ENCODE assay signal across 29 cellular contexts in genomic region chr13:109372666-109373065, GRCh38.
"Had no signal": no experiment of that assay in that cellular context is flagged by ENCODE, and none has a peak within 500 bp of the region (broad histone marks: within the 10 kb centered on the region; RNA-seq: fewer than 3 reads in every experiment).

No MANE protein-coding gene starts in this region.

- H3K27me3 Mint-ChIP-seq: stimulated activated naive B cell treated with anti-CD40 and anti-IgM and Interleukin-4, amounts not matched to agents 10 μg/mL and 1 μg/mL and 100 μg/mL, for 72 hours had no signal

- H3K4me3 ChIP-seq: ovary, psoas muscle, right lobe of liver, sigmoid colon, stomach, thoracic aorta, thyroid gland, tibial nerve, upper lobe of left lung, vagina had no signal

- H3K27ac Mint-ChIP-seq: natural killer cell; nephron; progenitor cell of endocrine pancreas; stimulated activated effector memory CD8-positive, alpha-beta T cell treated with anti-CD3 and anti-CD28 coated beads, Interleukin-12 subunit alpha, Interleukin-12 subunit beta, amount 100 ng/mL, for 72 hours; stimulated activated naive B cell treated with anti-CD40 and anti-IgM and Interleukin-4, amounts not matched to agents 10 μg/mL and 1 μg/mL and 100 μg/mL, for 72 hours; stimulated activated naive CD8-positive, alpha-beta T cell treated with anti-CD3 and anti-CD28 coated beads, Interleukin-15, Interleukin-2, amounts not matched to agents 100 ng/mL and 50 ng/mL, for 24 hours had no signal

- H3K36me3 ChIP-seq: ovary, right lobe of liver, sigmoid colon, stomach, thoracic aorta, thyroid gland, tibial nerve, upper lobe of left lung, vagina had no signal

- H3K4me1 ChIP-seq: parathyroid adenoma, psoas muscle, right lobe of liver, sigmoid colon, stomach, thyroid gland, upper lobe of left lung, vagina had no signal

- H3K4me1 Mint-ChIP-seq: natural killer cell; nephron; stimulated activated effector memory CD8-positive, alpha-beta T cell treated with anti-CD3 and anti-CD28 coated beads, Interleukin-12 subunit alpha, Interleukin-12 subunit beta, amount 100 ng/mL, for 72 hours; stimulated activated naive B cell treated with anti-CD40 and anti-IgM and Interleukin-4, amounts not matched to agents 10 μg/mL and 1 μg/mL and 100 μg/mL, for 72 hours had no signal

- H3K9me3 Mint-ChIP-seq: natural killer cell; nephron; neural crest cell; stimulated activated effector memory CD8-positive, alpha-beta T cell treated with anti-CD3 and anti-CD28 coated beads, Interleukin-12 subunit alpha, Interleukin-12 subunit beta, amount 100 ng/mL, for 72 hours; stimulated activated naive CD8-positive, alpha-beta T cell treated with anti-CD3 and anti-CD28 coated beads, Interleukin-15, Interleukin-2, amounts not matched to agents 100 ng/mL and 50 ng/mL, for 24 hours had no signal

- H3K27ac ChIP-seq: ovary, parathyroid adenoma, psoas muscle, right lobe of liver, sigmoid colon, stomach, thoracic aorta, thyroid gland, tibial nerve, upper lobe of left lung, vagina had no signal

- FAIRE-seq: small intestine, urothelium cell line had no signal

- H3K79me2 ChIP-seq: parathyroid adenoma had no signal

- H3K9me3 ChIP-seq: ovary, psoas muscle, right lobe of liver, sigmoid colon, stomach, thoracic aorta, thyroid gland, tibial nerve, upper lobe of left lung, vagina had no signal

- DNase-seq: natural killer cell; occipital lobe; ovary; posterior cingulate gyrus; psoas muscle; right cardiac atrium; right lobe of liver; sigmoid colon; small intestine; stimulated activated CD4-positive, alpha-beta T cell treated with anti-CD3 and anti-CD28 coated beads, Interleukin-15, amount 100 ng/mL, for 24 hours; stimulated activated CD4-positive, alpha-beta T cell treated with anti-CD3 and anti-CD28 coated beads, Interleukin-2, amount 100 ng/mL, for 24 hours; stimulated activated CD4-positive, alpha-beta T cell treated with anti-CD3 and anti-CD28 coated beads, Interleukin-2, amount 100 ng/mL, for 48 hours; stimulated activated CD4-positive, alpha-beta T cell treated with anti-CD3 and anti-CD28 coated beads, Interleukin-4, amount 100 ng/mL, for 24 hours; stimulated activated naive B cell treated with anti-CD40 and anti-IgM and Interleukin-4, amounts not matched to agents 10 μg/mL and 1 μg/mL and 100 μg/mL, for 72 hours; stimulated activated naive CD4-positive, alpha-beta T cell treated with Interleukin-2 at 50 U/mL for 16 hours; stomach; thyroid gland; trophoblast cell; upper lobe of left lung had no signal

- H3K9ac ChIP-seq: parathyroid adenoma had no signal

- H2AFZ ChIP-seq: parathyroid adenoma had no signal

- H3K4me3 Mint-ChIP-seq: natural killer cell; nephron; neural crest cell; stimulated activated effector memory CD8-positive, alpha-beta T cell treated with anti-CD3 and anti-CD28 coated beads, Interleukin-12 subunit alpha, Interleukin-12 subunit beta, amount 100 ng/mL, for 72 hours; stimulated activated naive B cell treated with anti-CD40 and anti-IgM and Interleukin-4, amounts not matched to agents 10 μg/mL and 1 μg/mL and 100 μg/mL, for 72 hours; stimulated activated naive CD8-positive, alpha-beta T cell treated with anti-CD3 and anti-CD28 coated beads, Interleukin-15, Interleukin-2, amounts not matched to agents 100 ng/mL and 50 ng/mL, for 24 hours had no signal

- H3K27me3 ChIP-seq: ovary, right lobe of liver, sigmoid colon, stomach, thyroid gland, tibial nerve, upper lobe of left lung, vagina had no signal

- H3K36me3 Mint-ChIP-seq: natural killer cell; stimulated activated effector memory CD8-positive, alpha-beta T cell treated with anti-CD3 and anti-CD28 coated beads, Interleukin-12 subunit alpha, Interleukin-12 subunit beta, amount 100 ng/mL, for 72 hours; stimulated activated naive B cell treated with anti-CD40 and anti-IgM and Interleukin-4, amounts not matched to agents 10 μg/mL and 1 μg/mL and 100 μg/mL, for 72 hours had no signal

- ATAC-seq: natural killer cell; psoas muscle; right cardiac atrium; right lobe of liver; stimulated activated effector memory CD8-positive, alpha-beta T cell treated with anti-CD3 and anti-CD28 coated beads, Interleukin-12 subunit alpha, Interleukin-12 subunit beta, amount 100 ng/mL, for 72 hours; stimulated activated naive B cell treated with anti-CD40 and anti-IgM and Interleukin-4, amounts not matched to agents 10 μg/mL and 1 μg/mL and 100 μg/mL, for 72 hours had no signal
